Comparison of ENCODE assay signal across 8 cellular contexts in genomic region chr17:2749784-2750181, GRCh38. TPM values are rescaled to one million over a fixed set of nuclear protein-coding genes. Genes with fewer than 3 reads are reported as not detected.
DNase-seq lines count a peak whose midpoint lies in the region; ATAC-seq, FAIRE-seq and TF ChIP-seq lines count a peak whose summit lies in the region.

No MANE protein-coding gene starts in this region.

- DNase-seq in GM12865 (ENCODE audit: low read depth) (peak; percentile 73), NCI-H146 (lab: John Stamatoyannopoulos, UW) (peak; percentile 81), caudate nucleus (lab: John Stamatoyannopoulos, UW) (peak in 46 of 61 donors; percentile 10 to 79 (median 38)), keratinocyte (ENCODE audit: low read depth, low spot score) (no peak)
- peak; percentile 59 for DNase-seq in activated CD4-positive, alpha-beta T cell treated with anti-CD3 and anti-CD28 coated beads for 1 hour
- peak; percentile 45 to 67 (median 52) for DNase-seq in stimulated activated CD4-positive, alpha-beta T cell treated with anti-CD3 and anti-CD28 coated beads, Interleukin-1b, Interleukin-23, amount 100 ng/mL, for 24 hours (ENCODE audit: low read depth in 4 of 4, low spot score in 1 of 4)

- H3K4me2 ChIP-seq in keratinocyte (ENCODE audit: control insufficient read depth, extremely low read depth, insufficient read depth, low read depth, low read length): no peak overlapping the region

- no peak overlapping the region for H3K9ac ChIP-seq in keratinocyte (ENCODE audit: control insufficient read depth, extremely low read depth, insufficient read depth, low read length)

- dilution Hi-C loops in keratinocyte (cut with MboI; ENCODE audit: extremely low pct_ligation_motif_present, low sequenced_read_pairs): no loop called here

- H2AFZ ChIP-seq in keratinocyte (ENCODE audit: control insufficient read depth, low read length): no peak overlapping the region

- TF ChIP-seq CTCF in GM12865 (IDR thresholded peaks at IDR 0.05; ENCODE audit: insufficient read depth, low read depth, low read length, missing control alignments) (no peak), keratinocyte (optimal IDR thresholded peaks at IDR 0.05 in 1 of 3, IDR thresholded peaks at IDR 0.05 in 1 of 3, conservative IDR thresholded peaks at IDR 0.05 in 1 of 3; ENCODE audit: extremely low read depth in 1 of 3, insufficient read depth in 2 of 3, low read length in 3 of 3) (no peak)

- H3K9me3 ChIP-seq in keratinocyte (ENCODE audit: control insufficient read depth, low read depth, low read length): no peaks in the 10 kb centered on the region

- peak overlapping the region; percentile 27 for H3K27ac ChIP-seq in caudate nucleus (ENCODE audit: low read depth, low read length)
- no peak overlapping the region for H3K27ac ChIP-seq in keratinocyte (ENCODE audit: control insufficient read depth, insufficient read depth, low read length)

- no peak for ATAC-seq in GM18519 (IDR thresholded peaks at IDR 0.05; ENCODE audit: low FRiP score, unreplicated experiment)
- ATAC-seq in HG03095 (IDR thresholded peaks at IDR 0.05; ENCODE audit: unreplicated experiment): no peak

- H4K20me1 ChIP-seq in keratinocyte (ENCODE audit: control insufficient read depth, extremely low read depth, insufficient read depth, low read length): peaks cover 2% of the 10 kb centered on the region

- no peak overlapping the region for H3K4me3 ChIP-seq in GM12865 (ENCODE audit: low read depth, low read length)
- no peak overlapping the region for H3K4me3 ChIP-seq in keratinocyte (ENCODE audit: control insufficient read depth in 2 of 3, extremely low read depth in 1 of 3, insufficient read depth in 2 of 3, low read depth in 1 of 3, low read length in 3 of 3)

- H3K27me3 ChIP-seq in keratinocyte (ENCODE audit: control insufficient read depth, extremely low read depth, insufficient read depth, low read length): peaks cover 32% of the 10 kb centered on the region

- no peaks in the 10 kb centered on the region for H3K9me1 ChIP-seq in keratinocyte (ENCODE audit: control insufficient read depth, extremely low read depth, insufficient read depth, low read length)

- FAIRE-seq in keratinocyte (lab: Jason Lieb, UNC): peak; percentile 59

- H3K79me2 ChIP-seq in keratinocyte (ENCODE audit: control insufficient read depth, insufficient read depth, low read length): no peaks in the 10 kb centered on the region

- H3K4me1 ChIP-seq in keratinocyte (ENCODE audit: control insufficient read depth, extremely low read depth, insufficient read depth, low read length): no peaks in the 10 kb centered on the region

- H3K36me3 ChIP-seq in keratinocyte (ENCODE audit: control insufficient read depth in 2 of 2, extremely low read depth in 1 of 2, insufficient read depth in 2 of 2, low read length in 2 of 2): no peaks in the 10 kb centered on the region

RNA-seq across cellular contexts. Expression of gene CCDC92B, which starts 0.3 kb away (rescaled TPM):
- 0.01 TPM in 1 of 3 replicates, not detected in the others for polyA plus RNA-seq in keratinocyte
- not detected for polyA plus RNA-seq in keratinocyte (2011; ENCODE audit: low read depth)
- polyA plus RNA-seq in keratinocyte (2011; cell fraction: cytosol; rRNA removed): not detected in 2 replicates
- 0.06 TPM in 1 of 2 replicates, not detected in the other for polyA plus RNA-seq in keratinocyte (2011; cell fraction: nucleus; rRNA removed)
- not detected in 2 replicates for polyA plus RNA-seq in keratinocyte (2012; ENCODE audit: low replicate concordance)
- not detected in 3 replicates for polyA minus RNA-seq in keratinocyte
- polyA minus RNA-seq in keratinocyte (2011; cell fraction: cytosol; rRNA and poly(A)+ RNA removed): not detected
- polyA minus RNA-seq in keratinocyte (2011; cell fraction: nucleus; rRNA and poly(A)+ RNA removed): not detected in 2 replicates

RNA-seq across cellular contexts. Expression of gene CLUH, which starts 38.2 kb away (rescaled TPM):
- polyA plus RNA-seq in keratinocyte: 24.0 to 50.7 TPM (median 31.4 TPM) in 3 replicates
- 66.4 TPM for polyA plus RNA-seq in keratinocyte (2011; ENCODE audit: low read depth)
- polyA plus RNA-seq in keratinocyte (2011; cell fraction: cytosol; rRNA removed): 15.9 and 41.8 TPM in 2 replicates
- 167 and 176 TPM in 2 replicates for polyA plus RNA-seq in keratinocyte (2011; cell fraction: nucleus; rRNA removed)
- polyA plus RNA-seq in keratinocyte (2012; ENCODE audit: low replicate concordance): 56.8 and 73.4 TPM in 2 replicates
- 29.8 to 104 TPM (median 39.3 TPM) in 3 replicates for polyA minus RNA-seq in keratinocyte
- 72.3 TPM for polyA minus RNA-seq in keratinocyte (2011; cell fraction: cytosol; rRNA and poly(A)+ RNA removed)
- polyA minus RNA-seq in keratinocyte (2011; cell fraction: nucleus; rRNA and poly(A)+ RNA removed): 77.1 and 108 TPM in 2 replicates

RNA-seq across cellular contexts. Expression of gene RAP1GAP2, which starts 46.5 kb away (rescaled TPM):
- polyA plus RNA-seq in keratinocyte: 11.0 to 15.9 TPM (median 13.6 TPM) in 3 replicates
- polyA plus RNA-seq in keratinocyte (2011; ENCODE audit: low read depth): 5.2 TPM
- polyA plus RNA-seq in keratinocyte (2011; cell fraction: cytosol; rRNA removed): 11.0 and 12.0 TPM in 2 replicates
- 36.6 and 40.7 TPM in 2 replicates for polyA plus RNA-seq in keratinocyte (2011; cell fraction: nucleus; rRNA removed)
- polyA plus RNA-seq in keratinocyte (2012; ENCODE audit: low replicate concordance): 13.0 and 15.2 TPM in 2 replicates
- 14.5 to 38.0 TPM (median 18.8 TPM) in 3 replicates for polyA minus RNA-seq in keratinocyte
- polyA minus RNA-seq in keratinocyte (2011; cell fraction: cytosol; rRNA and poly(A)+ RNA removed): 15.3 TPM
- polyA minus RNA-seq in keratinocyte (2011; cell fraction: nucleus; rRNA and poly(A)+ RNA removed): 12.0 and 20.0 TPM in 2 replicates
